13 cellular contexts compared by ENCODE assay signal in genomic region chr12:88633312-88633711, GRCh38. TPM values are rescaled to one million over a fixed set of nuclear protein-coding genes. Genes with fewer than 3 reads are reported as not detected.
DNase-seq lines count a peak whose midpoint lies in the region; ATAC-seq and TF ChIP-seq lines count a peak whose summit lies in the region.
"Had no signal": no experiment of that assay in that cellular context is flagged by ENCODE, and none has a peak within 500 bp of the region (broad histone marks: within the 10 kb centered on the region; RNA-seq: fewer than 3 reads in every experiment).

No MANE protein-coding gene starts in this region.

- TF ChIP-seq CTCF in OCI-LY7 (conservative IDR thresholded peaks at IDR 0.05; ENCODE audit: low read length) = peak; percentile 67
- peak; percentile 40 for TF ChIP-seq CTCF in epithelial cell of proximal tubule (conservative IDR thresholded peaks at IDR 0.05; ENCODE audit: low read depth, low read length)
- TF ChIP-seq CTCF in tibial nerve (IDR thresholded peaks at IDR 0.05) = peak in 3 of 5 experiments; percentile 16 to 34 (median 22)

- 63 to 69% methylated on average over 1 of the region's 1 CpG for WGBS in tibial nerve, 2 donors

- H3K9me3 Mint-ChIP-seq in stimulated activated effector memory CD8-positive, alpha-beta T cell treated with anti-CD3 and anti-CD28 coated beads, Interleukin-12 subunit alpha, Interleukin-12 subunit beta, amount 100 ng/mL, for 72 hours = no peaks in the 10 kb centered on the region
- H3K9me3 Mint-ChIP-seq in activated CD4-positive, alpha-beta memory T cell treated with anti-CD3 and anti-CD28 coated beads, Interleukin-2, amount 10 ng/mL, durations not matched to agents 7 days and 5 days = no peaks in the 10 kb centered on the region

- no peaks in the 10 kb centered on the region for H3K27me3 ChIP-seq in tibial nerve
- H3K27me3 ChIP-seq: SJSA1 had no signal

- DNase-seq in NOMO-1 treated with DMSO at 0.1 percent for 48 hours (lab: John Stamatoyannopoulos, UW; ENCODE audit: unreplicated experiment) (peak; percentile 10), NOMO-1 (lab: John Stamatoyannopoulos, UW; ENCODE audit: unreplicated experiment in 2 of 2) (no peak), OCI-LY7 (ENCODE audit: low spot score) (no peak), epithelial cell of proximal tubule (ENCODE audit: low read depth) (no peak), tibial nerve (ENCODE audit: low spot score in 2 of 2) (no peak), NCI-H82 treated with DMSO at 0.1 percent for 48 hours (lab: John Stamatoyannopoulos, UW; ENCODE audit: unreplicated experiment) (no peak)
- no peak for DNase-seq in stimulated activated effector memory CD8-positive, alpha-beta T cell treated with anti-CD3 and anti-CD28 coated beads, Interleukin-12 subunit alpha, Interleukin-12 subunit beta, amount 100 ng/mL, for 72 hours (ENCODE audit: low spot score in 2 of 2)
- no peak for DNase-seq in activated CD4-positive, alpha-beta memory T cell treated with anti-CD3 and anti-CD28 coated beads, Interleukin-2, amount 10 ng/mL, durations not matched to agents 7 days and 5 days
- DNase-seq: activated CD4-positive, alpha-beta T cell treated with anti-CD3 and anti-CD28 coated beads, Interleukin-2, amount 50 U/mL, for 48 hours; NCI-H2081; stimulated activated CD4-positive, alpha-beta T cell treated with anti-CD3 and anti-CD28 coated beads, Interleukin-1b, Interleukin-23, amount 100 ng/mL, for 48 hours had no signal

- H4K20me1 ChIP-seq in OCI-LY7 (ENCODE audit: insufficient read depth, low read length) = no peaks in the 10 kb centered on the region

- H3K36me3 Mint-ChIP-seq in stimulated activated effector memory CD8-positive, alpha-beta T cell treated with anti-CD3 and anti-CD28 coated beads, Interleukin-12 subunit alpha, Interleukin-12 subunit beta, amount 100 ng/mL, for 72 hours = no peaks in the 10 kb centered on the region
- H3K36me3 Mint-ChIP-seq in activated CD4-positive, alpha-beta memory T cell treated with anti-CD3 and anti-CD28 coated beads, Interleukin-2, amount 10 ng/mL, durations not matched to agents 7 days and 5 days (ENCODE audit: low read depth) = no peaks in the 10 kb centered on the region
- H3K36me3 Mint-ChIP-seq: activated naive CD8-positive, alpha-beta T cell had no signal

- H3K9me2 ChIP-seq in OCI-LY7 (ENCODE audit: insufficient read depth, low read length) = no peaks in the 10 kb centered on the region

- no peaks in the 10 kb centered on the region for H3K79me2 ChIP-seq in OCI-LY7 (ENCODE audit: insufficient read depth, low read depth, low read length)

- H3K27me3 Mint-ChIP-seq in activated CD4-positive, alpha-beta memory T cell treated with anti-CD3 and anti-CD28 coated beads, Interleukin-2, amount 10 ng/mL, durations not matched to agents 7 days and 5 days = no peaks in the 10 kb centered on the region

- no peaks in the 10 kb centered on the region for H3K36me3 ChIP-seq in OCI-LY7 (ENCODE audit: insufficient read depth, low read length)
- H3K36me3 ChIP-seq in tibial nerve = no peaks in the 10 kb centered on the region
- H3K36me3 ChIP-seq: SJSA1 had no signal

- no peaks in the 10 kb centered on the region for H3K4me1 Mint-ChIP-seq in stimulated activated effector memory CD8-positive, alpha-beta T cell treated with anti-CD3 and anti-CD28 coated beads, Interleukin-12 subunit alpha, Interleukin-12 subunit beta, amount 100 ng/mL, for 72 hours
- no peaks in the 10 kb centered on the region for H3K4me1 Mint-ChIP-seq in activated CD4-positive, alpha-beta memory T cell treated with anti-CD3 and anti-CD28 coated beads, Interleukin-2, amount 10 ng/mL, durations not matched to agents 7 days and 5 days

- POLR2A ChIA-PET in OCI-LY7 (lab: Charles Lee) = interaction anchor here (0.6 kb wide), 2 partner anchors 333 to 573 kb away, joined by 3 read pairs; no protein-coding TSS in a partner anchor
- POLR2A ChIA-PET in activated CD4-positive, alpha-beta memory T cell treated with anti-CD3 and anti-CD28 coated beads, Interleukin-2, amount 10 ng/mL, durations not matched to agents 7 days and 5 days (lab: Charles Lee) = no interaction called here

- H3K4me3 ChIP-seq in OCI-LY7 (ENCODE audit: low read depth, low read length, poor library complexity, severe bottlenecking) (no peak overlapping the region), epithelial cell of proximal tubule (ENCODE audit: low read depth, low read length) (no peak overlapping the region), tibial nerve (no peak overlapping the region)
- H3K4me3 ChIP-seq: SJSA1 had no signal

- intact Hi-C loops in OCI-LY7 (cut with micrococcal nuclease; ENCODE audit: unreplicated experiment) = no loop called here

- no peak overlapping the region for H3K27ac Mint-ChIP-seq in stimulated activated effector memory CD8-positive, alpha-beta T cell treated with anti-CD3 and anti-CD28 coated beads, Interleukin-12 subunit alpha, Interleukin-12 subunit beta, amount 100 ng/mL, for 72 hours
- no peak overlapping the region for H3K27ac Mint-ChIP-seq in activated CD4-positive, alpha-beta memory T cell treated with anti-CD3 and anti-CD28 coated beads, Interleukin-2, amount 10 ng/mL, durations not matched to agents 7 days and 5 days
- H3K27ac Mint-ChIP-seq: activated naive CD8-positive, alpha-beta T cell had no signal

- no peak overlapping the region for H3K4me3 Mint-ChIP-seq in stimulated activated effector memory CD8-positive, alpha-beta T cell treated with anti-CD3 and anti-CD28 coated beads, Interleukin-12 subunit alpha, Interleukin-12 subunit beta, amount 100 ng/mL, for 72 hours
- no peak overlapping the region for H3K4me3 Mint-ChIP-seq in activated CD4-positive, alpha-beta memory T cell treated with anti-CD3 and anti-CD28 coated beads, Interleukin-2, amount 10 ng/mL, durations not matched to agents 7 days and 5 days
- H3K4me3 Mint-ChIP-seq: activated naive CD8-positive, alpha-beta T cell had no signal

- H3K27ac ChIP-seq in OCI-LY7 (ENCODE audit: low read depth, low read length, poor library complexity, severe bottlenecking) (no peak overlapping the region), tibial nerve (no peak overlapping the region)
- H3K27ac ChIP-seq: SJSA1 had no signal

- no peak overlapping the region for H2AFZ ChIP-seq in OCI-LY7 (ENCODE audit: low read length)

- BruUV-seq in OCI-LY7 (replicated peaks; lab: Mats Ljungman, UMichigan) = no TSS peak

- no peak for TF ChIP-seq EP300 in tibial nerve (IDR thresholded peaks at IDR 0.05)

- no peak for TF ChIP-seq POLR2A in tibial nerve (IDR thresholded peaks at IDR 0.05)

- CTCF ChIA-PET in OCI-LY7 (lab: Charles Lee; ENCODE audit: unreplicated experiment) = no interaction called here
- CTCF ChIA-PET in activated CD4-positive, alpha-beta memory T cell treated with anti-CD3 and anti-CD28 coated beads, Interleukin-2, amount 10 ng/mL, durations not matched to agents 7 days and 5 days (lab: Charles Lee) = no interaction called here

- H3K9me3 ChIP-seq in OCI-LY7 (ENCODE audit: low read length) = no peaks in the 10 kb centered on the region
- H3K9me3 ChIP-seq in tibial nerve = no peaks in the 10 kb centered on the region
- H3K9me3 ChIP-seq: SJSA1 had no signal

- H3K4me1 ChIP-seq in OCI-LY7 (ENCODE audit: insufficient read depth, low read length, poor library complexity, severe bottlenecking) (no peaks in the 10 kb centered on the region), tibial nerve (peaks cover 0 to 3% (median 0%) of the 10 kb centered on the region in 4 donors)
- H3K4me1 ChIP-seq: SJSA1 had no signal

- H3K4me2 ChIP-seq in OCI-LY7 (ENCODE audit: low read length) = no peak overlapping the region

- ATAC-seq in stimulated activated effector memory CD8-positive, alpha-beta T cell treated with anti-CD3 and anti-CD28 coated beads, Interleukin-12 subunit alpha, Interleukin-12 subunit beta, amount 100 ng/mL, for 72 hours = no peak

RNA-seq across cellular contexts. Expression of gene KITLG, which starts 53.0 kb away (rescaled TPM):
- total RNA-seq in OCI-LY7 (2014; rRNA removed; shearing (Covaris generic)) = not detected in 2 replicates
- total RNA-seq in OCI-LY7 (2022) = not detected in 2 replicates
- 43.9 and 48.8 TPM in 2 replicates for total RNA-seq in epithelial cell of proximal tubule
- 10 to 100 TPM; 10.2 to 27.5 (median 16.4) TPM for total RNA-seq in tibial nerve
- not detected for total RNA-seq in activated CD4-positive, alpha-beta memory T cell treated with anti-CD3 and anti-CD28 coated beads, Interleukin-2, amount 10 ng/mL, durations not matched to agents 7 days and 5 days

Comparison
In these comparisons a context has a peak if more than half of its experiments do, and no peak if none do; other contexts are left out.
1. RNA of gene KITLG, which starts 53.0 kb away (total RNA-seq): 43.9 to 48.8 TPM in epithelial cell of proximal tubule and 10.2 to 27.5 TPM in tibial nerve; not detected in activated CD4-positive, alpha-beta memory T cell treated with anti-CD3 and anti-CD28 coated beads, Interleukin-2, amount 10 ng/mL, durations not matched to agents 7 days and 5 days and not detected in OCI-LY7; every median in the first group is over 10 times any median in the second.
2. Peak in every context shown above with its lines, with median percentiles within 50 percentile points of each other: CTCF ChIP-seq.